ENCODE assay signal across 23 cellular contexts in the genomic region with DNA sequence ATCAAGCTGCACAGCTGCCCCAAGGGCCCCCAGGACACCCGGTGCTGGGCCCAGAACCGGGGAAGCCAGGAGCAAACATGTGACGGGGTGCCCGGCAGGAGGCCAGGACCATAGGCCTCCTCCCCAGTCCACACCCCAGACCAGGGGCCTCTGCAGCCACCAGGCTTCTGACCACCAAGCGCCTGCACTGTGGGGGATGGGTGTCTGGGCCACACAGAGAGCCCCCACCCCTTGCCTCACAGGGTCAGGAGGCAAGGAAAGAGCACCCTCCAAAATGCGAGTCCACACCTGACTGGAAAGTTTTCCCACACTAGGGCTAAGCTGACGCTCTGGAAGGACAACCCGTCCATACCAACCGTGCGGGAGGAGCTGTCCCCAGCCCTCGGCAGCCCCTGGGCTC. TPM values are rescaled to one million over a fixed set of nuclear protein-coding genes. Genes with fewer than 3 reads are reported as not detected.
DNase-seq lines count a peak whose midpoint lies in the region; ATAC-seq and TF ChIP-seq lines count a peak whose summit lies in the region.
"Had no signal": no experiment of that assay in that cellular context is flagged by ENCODE, and none has a peak within 500 bp of the region (broad histone marks: within the 10 kb centered on the region; RNA-seq: fewer than 3 reads in every experiment).

No MANE protein-coding gene starts in this region.

- DNase-seq in activated naive CD4-positive, alpha-beta T cell treated with anti-CD3 and anti-CD28 coated beads, Interleukin-2, amount 10 ng/mL, durations not matched to agents 7 days and 5 days = peak; percentile 5
- DNase-seq in activated naive CD4-positive, alpha-beta T cell treated with Interleukin-2 at 50 U/mL for 16 hours = no peak
- DNase-seq in chondrocyte (ENCODE audit: low spot score) = peak; percentile 82
- DNase-seq in neural crest cell (ENCODE audit: low read depth, low spot score) = no peak
- peak; percentile 41 to 55 for DNase-seq in aorta
- no peak for DNase-seq in immature natural killer cell
- no peak for DNase-seq in stimulated activated CD4-positive, alpha-beta T cell treated with anti-CD3 and anti-CD28 coated beads, Interleukin-12 subunit alpha, Interleukin-12 subunit beta, amount 100 ng/mL, for 4 hours
- no peak for DNase-seq in NCI-H1930 (lab: John Stamatoyannopoulos, UW)
- DNase-seq: BE2C; Calu3; CD4-positive, alpha-beta memory T cell; GM23248; HCEC 1CT; KBM-7; MV-4-11; NCI-H1694 treated with DMSO at 0.1 percent for 48 hours; NCI-H2107; NCI-H510A treated with DMSO at 0.1 percent for 48 hours; NCI-H774; OCI-M1; SHP77 had no signal

- no peak overlapping the region for H3K27ac ChIP-seq in aorta (ENCODE audit: low read depth in 1 of 2, low read length in 2 of 2)
- H3K27ac ChIP-seq: GM23248 had no signal

- H3K36me3 ChIP-seq in aorta (ENCODE audit: control insufficient read depth in 1 of 2, insufficient read depth in 2 of 2, low read length in 1 of 2) = no peaks in the 10 kb centered on the region
- H3K36me3 ChIP-seq: BE2C had no signal

- no peaks in the 10 kb centered on the region for H3K9me3 ChIP-seq in aorta (ENCODE audit: control insufficient read depth, low read length)
- H3K9me3 ChIP-seq: BE2C had no signal

- H3K27me3 Mint-ChIP-seq in activated naive CD4-positive, alpha-beta T cell treated with anti-CD3 and anti-CD28 coated beads, Interleukin-2, amount 10 ng/mL, durations not matched to agents 7 days and 5 days = peaks cover 33% of the 10 kb centered on the region
- peaks cover under 1% of the 10 kb centered on the region for H3K27me3 Mint-ChIP-seq in chondrocyte (ENCODE audit: low read depth)
- H3K27me3 Mint-ChIP-seq in neural crest cell (ENCODE audit: low read depth) = peaks cover 24% of the 10 kb centered on the region
- peaks cover 0 to 4% (median 2%) of the 10 kb centered on the region in 3 donors for H3K27me3 Mint-ChIP-seq in immature natural killer cell (ENCODE audit: low read depth in 3 of 3)

- CTCF ChIA-PET in activated naive CD4-positive, alpha-beta T cell treated with anti-CD3 and anti-CD28 coated beads, Interleukin-2, amount 10 ng/mL, durations not matched to agents 7 days and 5 days (lab: Charles Lee) = interaction anchor here (1.4 to 1.6 kb wide), 2 partner anchors 49 to 52 kb away, joined by 3 read pairs; no protein-coding TSS in a partner anchor

- H3K9me3 Mint-ChIP-seq in activated naive CD4-positive, alpha-beta T cell treated with anti-CD3 and anti-CD28 coated beads, Interleukin-2, amount 10 ng/mL, durations not matched to agents 7 days and 5 days = no peaks in the 10 kb centered on the region
- H3K9me3 Mint-ChIP-seq in chondrocyte (ENCODE audit: low read depth) = no peaks in the 10 kb centered on the region
- no peaks in the 10 kb centered on the region for H3K9me3 Mint-ChIP-seq in neural crest cell
- H3K9me3 Mint-ChIP-seq in immature natural killer cell = no peaks in the 10 kb centered on the region

- intact Hi-C loops in aorta (cut with DNase I) = no loop called here

- no peak for ATAC-seq in aorta (ENCODE audit: low FRiP score)
- ATAC-seq: GM12878, HepG2 had no signal

- peaks cover 11% of the 10 kb centered on the region for H3K4me1 Mint-ChIP-seq in activated naive CD4-positive, alpha-beta T cell treated with anti-CD3 and anti-CD28 coated beads, Interleukin-2, amount 10 ng/mL, durations not matched to agents 7 days and 5 days
- H3K4me1 Mint-ChIP-seq in chondrocyte (ENCODE audit: low read depth) = peaks cover 9% of the 10 kb centered on the region
- H3K4me1 Mint-ChIP-seq in neural crest cell = peaks cover 6% of the 10 kb centered on the region
- peaks cover 14 to 15% of the 10 kb centered on the region in 2 donors for H3K4me1 Mint-ChIP-seq in immature natural killer cell

- H3K4me3 Mint-ChIP-seq in activated naive CD4-positive, alpha-beta T cell treated with anti-CD3 and anti-CD28 coated beads, Interleukin-2, amount 10 ng/mL, durations not matched to agents 7 days and 5 days = no peak overlapping the region
- H3K4me3 Mint-ChIP-seq in chondrocyte (ENCODE audit: unreplicated experiment) (no peak overlapping the region), neural crest cell (peak overlapping the region; percentile 11), immature natural killer cell (no peak overlapping the region)

- no peak overlapping the region for H3K4me3 ChIP-seq in aorta (ENCODE audit: low read length in 2 of 2)
- H3K4me3 ChIP-seq: GM12878, GM23248 had no signal

- no peak overlapping the region for H3K27ac Mint-ChIP-seq in activated naive CD4-positive, alpha-beta T cell treated with anti-CD3 and anti-CD28 coated beads, Interleukin-2, amount 10 ng/mL, durations not matched to agents 7 days and 5 days
- H3K27ac Mint-ChIP-seq in chondrocyte (ENCODE audit: unreplicated experiment) (no peak overlapping the region), neural crest cell (ENCODE audit: unreplicated experiment) (no peak overlapping the region), immature natural killer cell (no peak overlapping the region)
- H3K27ac Mint-ChIP-seq: CD4-positive, alpha-beta memory T cell had no signal

- H3K4me1 ChIP-seq in aorta (ENCODE audit: control insufficient read depth in 1 of 2, insufficient read depth in 2 of 2, low read length in 2 of 2) = no peaks in the 10 kb centered on the region
- H3K4me1 ChIP-seq: BE2C had no signal

- no peaks in the 10 kb centered on the region for H3K27me3 ChIP-seq in aorta (ENCODE audit: control insufficient read depth in 1 of 2, insufficient read depth in 2 of 2, low read length in 1 of 2)

- 76 to 85% methylated on average over 10 to 11 of the region's 11 CpGs for WGBS in aorta, 2 donors

- TF ChIP-seq CTCF in chondrocyte (IDR thresholded peaks at IDR 0.05) = no peak
- TF ChIP-seq CTCF in neural crest cell (conservative IDR thresholded peaks at IDR 0.05) = no peak

- H3K36me3 Mint-ChIP-seq in activated naive CD4-positive, alpha-beta T cell treated with anti-CD3 and anti-CD28 coated beads, Interleukin-2, amount 10 ng/mL, durations not matched to agents 7 days and 5 days = no peaks in the 10 kb centered on the region
- H3K36me3 Mint-ChIP-seq in chondrocyte (ENCODE audit: low read depth) (peaks cover 2% of the 10 kb centered on the region), neural crest cell (ENCODE audit: low read depth) (peaks cover 7% of the 10 kb centered on the region), immature natural killer cell (no peaks in the 10 kb centered on the region)

RNA-seq across cellular contexts. Expression of a gene that starts 5.3 kb away (rescaled TPM):
- total RNA-seq in chondrocyte (15.8 to 17.9 TPM (median 17.2 TPM) in 3 replicates), neural crest cell (19.6 and 21.9 TPM in 2 replicates), aorta (10 to 100 TPM in 1 of 2 donors, 1 to 10 TPM in 1; 7.1 to 12.2 TPM)
- polyA plus RNA-seq in aorta (10 to 100 TPM in 1 of 2 donors, 1 to 10 TPM in 1; 4.9 to 12.4 TPM), immature natural killer cell (10 to 100 TPM in 2 of 3 donors, 1 to 10 TPM in 1; 6.3 to 14.2 (median 13.7) TPM)

RNA-seq across cellular contexts. Expression of a gene that starts 29.6 kb away (rescaled TPM):
- total RNA-seq in chondrocyte (10.2 to 14.4 TPM (median 13.2 TPM) in 3 replicates), neural crest cell (18.3 and 21.9 TPM in 2 replicates), aorta (10 to 100 TPM in 1 of 2 donors, 1 to 10 TPM in 1; 4.6 to 11.7 TPM)
- polyA plus RNA-seq in aorta (1 to 10 TPM; 3.1 to 9.0 TPM), immature natural killer cell (1 to 10 TPM; 3.8 to 8.5 (median 8.2) TPM)

Comparison
In these comparisons a context has a peak if more than half of its experiments do, and no peak if none do; other contexts are left out.
1. DNase-seq: peak in activated naive CD4-positive, alpha-beta T cell treated with anti-CD3 and anti-CD28 coated beads, Interleukin-2, amount 10 ng/mL, durations not matched to agents 7 days and 5 days (single experiment), chondrocyte (single experiment) and aorta (2 of 2); none in activated naive CD4-positive, alpha-beta T cell treated with Interleukin-2 at 50 U/mL for 16 hours (single experiment), neural crest cell (single experiment), immature natural killer cell (0 of 3), stimulated activated CD4-positive, alpha-beta T cell treated with anti-CD3 and anti-CD28 coated beads, Interleukin-12 subunit alpha, Interleukin-12 subunit beta, amount 100 ng/mL, for 4 hours (single experiment) and NCI-H1930 (0 of 2).